Comparison of ENCODE assay signal across 20 cellular contexts in the genomic region with DNA sequence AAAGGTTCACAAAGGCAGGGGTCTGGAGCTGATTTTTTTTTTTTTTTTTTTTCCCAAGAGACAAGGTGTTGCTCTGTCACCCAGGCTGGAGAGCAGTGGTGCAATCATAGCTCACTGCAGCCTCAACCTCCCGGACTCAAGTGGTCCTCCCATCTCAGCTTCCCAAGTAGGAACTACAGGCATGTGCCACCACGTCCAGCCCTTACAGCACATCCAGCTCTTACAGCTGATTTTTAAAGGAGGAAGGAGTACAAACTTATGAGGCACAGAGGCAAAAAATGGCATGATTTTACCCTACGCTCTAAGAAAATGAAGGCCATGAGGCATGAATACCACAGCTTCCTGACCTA. TPM values are rescaled to one million over a fixed set of nuclear protein-coding genes. Genes with fewer than 3 reads are reported as not detected.
DNase-seq lines count a peak whose midpoint lies in the region; ATAC-seq, FAIRE-seq and TF ChIP-seq lines count a peak whose summit lies in the region.
"Had no signal": no experiment of that assay in that cellular context is flagged by ENCODE, and none has a peak within 500 bp of the region (broad histone marks: within the 10 kb centered on the region; RNA-seq: fewer than 3 reads in every experiment).

No MANE protein-coding gene starts in this region.

- no peak for TF ChIP-seq EP300 in A549 (IDR thresholded peaks at IDR 0.05)

- H3K4me2 ChIP-seq in A549 (peak overlapping the region; percentile 80), HCT116 (ENCODE audit: low read length) (peak overlapping the region; percentile 81)

- no peaks in the 10 kb centered on the region for H3K27me3 Mint-ChIP-seq in activated T-helper 17 cell treated with anti-CD3 and anti-CD28 coated beads, Interleukin-2, amount 50 U/mL, for 72 hours
- H3K27me3 Mint-ChIP-seq in memory B cell = no peaks in the 10 kb centered on the region
- H3K27me3 Mint-ChIP-seq: stimulated activated naive CD8-positive, alpha-beta T cell treated with anti-CD3 and anti-CD28 coated beads, Interleukin-15, amount 100 ng/mL, for 72 hours had no signal

- no peak for FAIRE-seq in A549 (lab: Jason Lieb, UNC)
- FAIRE-seq: RCC 7860 had no signal

- H3K4me1 Mint-ChIP-seq in activated T-helper 17 cell treated with anti-CD3 and anti-CD28 coated beads, Interleukin-2, amount 50 U/mL, for 72 hours = peaks cover 30% of the 10 kb centered on the region
- peaks cover 36% of the 10 kb centered on the region for H3K4me1 Mint-ChIP-seq in memory B cell

- RAD21 ChIA-PET in HCT116 (lab: Charles Lee; ENCODE audit: low non-redundant PET in 1 of 2, low total read pairs in 2 of 2, uncharacterized antibody in 2 of 2, unreplicated experiment in 2 of 2) = no interaction called here

- no peak for TF ChIP-seq CTCF in A549 (IDR thresholded peaks at IDR 0.05)
- TF ChIP-seq CTCF in HCT116 (IDR thresholded peaks at IDR 0.05 in 2 of 3, conservative IDR thresholded peaks at IDR 0.05 in 1 of 3; ENCODE audit: borderline replicate concordance in 1 of 3, insufficient read depth in 1 of 3, low read depth in 2 of 3, low read length in 2 of 3) = no peak

- TF ChIP-seq RAD21 in A549 (conservative IDR thresholded peaks at IDR 0.05 in 1 of 2, IDR thresholded peaks at IDR 0.05 in 1 of 2) (no peak), HCT116 (IDR thresholded peaks at IDR 0.05; ENCODE audit: low read depth) (no peak)

- peaks cover 62% of the 10 kb centered on the region for H3K36me3 Mint-ChIP-seq in activated T-helper 17 cell treated with anti-CD3 and anti-CD28 coated beads, Interleukin-2, amount 50 U/mL, for 72 hours (ENCODE audit: low read depth)
- H3K36me3 Mint-ChIP-seq in memory B cell = peaks cover 17% of the 10 kb centered on the region

- peaks cover 3% of the 10 kb centered on the region for H3K9me3 Mint-ChIP-seq in activated T-helper 17 cell treated with anti-CD3 and anti-CD28 coated beads, Interleukin-2, amount 50 U/mL, for 72 hours
- H3K9me3 Mint-ChIP-seq in memory B cell = no peaks in the 10 kb centered on the region
- H3K9me3 Mint-ChIP-seq: dendritic cell treated with granulocyte-macrophage colony-stimulating factor and Interleukin-4, amounts not matched to agents 40 ng/mL and 50 ng/mL, for 4 days; stimulated activated naive CD8-positive, alpha-beta T cell treated with anti-CD3 and anti-CD28 coated beads, Interleukin-15, amount 100 ng/mL, for 72 hours had no signal

- WGBS in A549 (ENCODE audit: missing lambda C conversion rate) = 56% methylated on average over 3 of the region's 3 CpGs

- H4K20me1 ChIP-seq in HCT116 (ENCODE audit: insufficient read depth) = no peaks in the 10 kb centered on the region

- no peaks in the 10 kb centered on the region for H3K9me2 ChIP-seq in HCT116 (ENCODE audit: insufficient read depth)

- H3K4me3 ChIP-seq in A549 (no peak overlapping the region; the same call in 2 of the 3 replicates), HCT116 (replicated peaks in 1 of 2; ENCODE audit: low read depth in 1 of 2, low read length in 2 of 2) (no peak overlapping the region)
- H3K4me3 ChIP-seq: esophagus squamous epithelium, heart right ventricle, uterus had no signal

- H2AFZ ChIP-seq in HCT116 (ENCODE audit: low read depth, low read length, poor library complexity, severe bottlenecking) = no peak overlapping the region
- H2AFZ ChIP-seq: parathyroid adenoma had no signal

- H3K4me1 ChIP-seq in A549 (peaks cover 79% of the 10 kb centered on the region), HCT116 (ENCODE audit: control insufficient read depth in 1 of 2, insufficient read depth in 2 of 2, low read length in 2 of 2) (peaks cover 42 to 79% of the 10 kb centered on the region in 2 experiments)

- H3K27ac Mint-ChIP-seq in activated T-helper 17 cell treated with anti-CD3 and anti-CD28 coated beads, Interleukin-2, amount 50 U/mL, for 72 hours = peak overlapping the region; percentile 50
- peak overlapping the region; percentile 66 for H3K27ac Mint-ChIP-seq in memory B cell
- H3K27ac Mint-ChIP-seq: dendritic cell treated with granulocyte-macrophage colony-stimulating factor and Interleukin-4, amounts not matched to agents 40 ng/mL and 50 ng/mL, for 4 days had no signal

- H3K79me2 ChIP-seq in HCT116 (ENCODE audit: insufficient read depth, low read length) = no peaks in the 10 kb centered on the region
- H3K79me2 ChIP-seq: parathyroid adenoma had no signal

- no TSS peak for BruUV-seq in HCT116 (replicated peaks; lab: Mats Ljungman, UMichigan)

- ATAC-seq in A549 = no peak
- ATAC-seq in HCT116 = no peak
- no peak for ATAC-seq in activated T-helper 17 cell treated with anti-CD3 and anti-CD28 coated beads, Interleukin-2, amount 50 U/mL, for 72 hours (replicated peaks)
- peak; percentile 34 for ATAC-seq in memory B cell (ENCODE audit: low read depth)
- ATAC-seq in sciatic nerve = no peak
- ATAC-seq in HG02623 (IDR thresholded peaks at IDR 0.05; ENCODE audit: unreplicated experiment) = no peak
- ATAC-seq: heart right ventricle; left colon; stimulated activated naive CD8-positive, alpha-beta T cell treated with anti-CD3 and anti-CD28 coated beads, Interleukin-15, amount 100 ng/mL, for 72 hours had no signal

- H3K27ac ChIP-seq in A549 = peak overlapping the region; percentile 90
- H3K27ac ChIP-seq in HCT116 (ENCODE audit: low read depth, low read length) = peak overlapping the region; percentile 83
- H3K27ac ChIP-seq: heart right ventricle, uterus had no signal

- intact Hi-C loops in HCT116 (cut with micrococcal nuclease) = no loop called here
- intact Hi-C loops in sciatic nerve (cut with DNase I) = no loop called here

- no peaks in the 10 kb centered on the region for H3K9me3 ChIP-seq in A549
- no peaks in the 10 kb centered on the region for H3K9me3 ChIP-seq in HCT116 (ENCODE audit: control insufficient read depth in 1 of 2, insufficient read depth in 1 of 2, low read depth in 1 of 2, low read length in 2 of 2)
- H3K9me3 ChIP-seq: esophagus squamous epithelium, heart right ventricle, uterus had no signal

- POLR2A ChIA-PET in A549 (lab: Yijun Ruan, JAX) = interaction anchor here (3.2 to 4.2 kb wide), 2 partner anchors 11 to 34 kb away, joined by 21 to 70 read pairs; partner anchors contain the start of gene KCMF1
- POLR2A ChIA-PET in HCT116 (lab: Charles Lee) = interaction anchor here (1.0 to 5.5 kb wide), 4 partner anchors 9 to 40 kb away, joined by 3 to 67 read pairs (median 14); partner anchors contain the start of gene KCMF1

- TF ChIP-seq POLR2A in A549 (IDR thresholded peaks at IDR 0.05; ENCODE audit: low read length) (no peak), HCT116 (IDR thresholded peaks at IDR 0.05; ENCODE audit: borderline replicate concordance, extremely low read depth, insufficient read depth, insufficient read length) (no peak)

- no peaks in the 10 kb centered on the region for H3K36me3 ChIP-seq in HCT116 (ENCODE audit: control insufficient read depth in 1 of 2, insufficient read depth in 2 of 2, low read length in 2 of 2)
- H3K36me3 ChIP-seq: uterus had no signal

- no peaks in the 10 kb centered on the region for H3K27me3 ChIP-seq in HCT116 (ENCODE audit: insufficient read depth, low read length)
- H3K27me3 ChIP-seq: esophagus squamous epithelium, heart right ventricle, uterus had no signal

- H3K9ac ChIP-seq in HCT116 (ENCODE audit: low read length) = peak overlapping the region; percentile 63
- H3K9ac ChIP-seq: parathyroid adenoma had no signal

- DNase-seq in A549 (ENCODE audit: low read depth in 1 of 2, low spot score in 1 of 2) = no peak
- no peak for DNase-seq in HCT116 (ENCODE audit: low read depth, low spot score)
- DNase-seq in memory B cell (ENCODE audit: low spot score in 2 of 2) = no peak
- DNase-seq in NCI-H1105 treated with DMSO at 0.1 percent for 48 hours (lab: John Stamatoyannopoulos, UW) = no peak
- no peak for DNase-seq in sciatic nerve (ENCODE audit: low spot score)
- no peak for DNase-seq in stimulated activated CD4-positive, alpha-beta T cell treated with anti-CD3 and anti-CD28 coated beads, Interleukin-15, amount 100 ng/mL, for 24 hours
- DNase-seq: activated CD4-positive, CD25-positive, alpha-beta regulatory T cell; activated naive CD4-positive, alpha-beta T cell treated with Interleukin-2 at 50 U/mL for 16 hours; esophagus squamous epithelium; heart right ventricle; left colon; NCI-H2029 treated with DMSO at 0.1 percent for 48 hours; NCI-H748 treated with DMSO at 0.1 percent for 48 hours; stimulated activated naive CD8-positive, alpha-beta T cell treated with anti-CD3 and anti-CD28 coated beads, Interleukin-15, amount 100 ng/mL, for 72 hours; uterus had no signal

- no peak overlapping the region for H3K4me3 Mint-ChIP-seq in activated T-helper 17 cell treated with anti-CD3 and anti-CD28 coated beads, Interleukin-2, amount 50 U/mL, for 72 hours
- H3K4me3 Mint-ChIP-seq in memory B cell = peak overlapping the region; percentile 48
- H3K4me3 Mint-ChIP-seq: dendritic cell treated with granulocyte-macrophage colony-stimulating factor and Interleukin-4, amounts not matched to agents 40 ng/mL and 50 ng/mL, for 4 days; stimulated activated naive CD8-positive, alpha-beta T cell treated with anti-CD3 and anti-CD28 coated beads, Interleukin-15, amount 100 ng/mL, for 72 hours had no signal

- CTCF ChIA-PET in A549 (lab: Yijun Ruan, JAX) (interaction anchor here (0.6 to 7.5 kb wide), 6 partner anchors 9 to 371 kb away, joined by 3 to 66 read pairs (median 7); no protein-coding TSS in a partner anchor), HCT116 (lab: Charles Lee) (no interaction called here)

TF ChIP-seq in A549, 52 proteins besides CTCF, POLR2A, EP300 and RAD21 (continues in another document):
- TF ChIP-seq RARB (CRISPR knock-in tag; IDR thresholded peaks at IDR 0.05) = no peak

TF ChIP-seq in HCT116, 20 proteins besides CTCF, POLR2A, EP300 and RAD21 (continues in another document):
- no peak for TF ChIP-seq POLR2AphosphoS5 (IDR thresholded peaks at IDR 0.05; ENCODE audit: low read depth, low read length)

RNA-seq across cellular contexts. Expression of gene KCMF1, which starts 10.8 kb away (rescaled TPM):
- polyA plus RNA-seq in A549 (2011; rRNA removed) = 194 and 221 TPM in 2 replicates
- polyA plus RNA-seq in A549 (2012; cell fraction: cytosol; rRNA removed) = 52.1 and 59.5 TPM in 2 replicates
- polyA plus RNA-seq in A549 (2012; cell fraction: nucleus; rRNA removed) = 15.5 and 20.4 TPM in 2 replicates
- 76.5 to 83.9 TPM (median 77.8 TPM) in 3 replicates for polyA plus RNA-seq in A549 (2017; fragmentation: RNase III; extraction: RNeasy Plus Mini Kit Qiagen cat#74134 plus additional on column Dnase treatment)
- 103 and 125 TPM in 2 replicates for polyA minus RNA-seq in A549 (2011; rRNA and poly(A)+ RNA removed)
- total RNA-seq in HCT116 (2021; ENCODE audit: unreplicated experiment) = 119 TPM
- 127 and 128 TPM in 2 replicates for polyA plus RNA-seq in HCT116 (2012)
- total RNA-seq in activated T-helper 17 cell treated with anti-CD3 and anti-CD28 coated beads, Interleukin-2, amount 50 U/mL, for 72 hours = 100 to 1,000 TPM in 1 of 2 donors, 10 to 100 TPM in 1; 77.3 to 108 TPM
- 64.8 TPM for total RNA-seq in sciatic nerve

RNA-seq across cellular contexts. Expression of gene TMSB10, which starts 54.7 kb away (rescaled TPM):
- polyA plus RNA-seq in A549 (2011; rRNA removed) (2,292 and 3,109 TPM in 2 replicates), A549 (2017; fragmentation: RNase III; extraction: RNeasy Plus Mini Kit Qiagen cat#74134 plus additional on column Dnase treatment) (6,648 to 7,189 TPM (median 7,015 TPM) in 3 replicates)
- 4,680 and 6,577 TPM in 2 replicates for polyA plus RNA-seq in A549 (2012; cell fraction: cytosol; rRNA removed)
- 1,922 and 4,092 TPM in 2 replicates for polyA plus RNA-seq in A549 (2012; cell fraction: nucleus; rRNA removed)
- 369 and 387 TPM in 2 replicates for polyA minus RNA-seq in A549 (2011; rRNA and poly(A)+ RNA removed)
- total RNA-seq in HCT116 (2021; ENCODE audit: unreplicated experiment) (2,677 TPM), sciatic nerve (1,367 TPM)
- 4,398 and 5,903 TPM in 2 replicates for polyA plus RNA-seq in HCT116 (2012)
- total RNA-seq in activated T-helper 17 cell treated with anti-CD3 and anti-CD28 coated beads, Interleukin-2, amount 50 U/mL, for 72 hours = 1,000 to 10,000 TPM; 2,616 to 3,068 TPM
